21 cellular contexts compared by ENCODE assay signal in the genomic region with DNA sequence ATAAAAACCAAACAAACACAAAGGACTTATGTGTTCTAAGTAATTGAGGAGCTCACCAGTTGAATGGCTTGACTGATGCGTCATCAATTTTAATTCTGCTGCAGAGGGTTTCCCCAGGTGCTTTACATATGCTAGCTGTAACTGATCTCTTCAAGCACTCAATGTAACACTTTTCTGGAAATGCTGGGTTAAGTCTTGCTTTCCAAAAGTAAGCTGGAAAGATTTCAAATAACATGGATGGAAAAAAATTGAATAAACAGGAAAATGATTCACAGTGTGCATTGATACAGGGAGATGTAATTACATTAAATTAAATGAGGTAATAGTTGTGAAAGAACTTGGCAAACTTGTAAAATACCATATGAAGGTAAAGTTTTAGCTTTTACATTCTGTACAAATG.
"Had no signal": no experiment of that assay in that cellular context is flagged by ENCODE, and none has a peak within 500 bp of the region (broad histone marks: within the 10 kb centered on the region; RNA-seq: fewer than 3 reads in every experiment).

No MANE protein-coding gene starts in this region.

- DNase-seq: activated CD4-positive, alpha-beta T cell treated with anti-CD3 and anti-CD28 coated beads, Interleukin-2, amount 50 U/mL, for 48 hours; activated gamma-delta T cell; activated T-cell treated with anti-CD3 and anti-CD28 coated beads, Interleukin-2, amount 50 U/mL, for 4 hours; aorta; effector CD8-positive, alpha-beta T cell; erythroblast; gastrocnemius medialis; heart right ventricle; islet precursor cell; left ventricle myocardium inferior; mesenchymal stem cell; nucleus accumbens; thyroid gland; uterus had no signal

- H3K4me1 Mint-ChIP-seq: stimulated activated effector memory CD8-positive, alpha-beta T cell treated with anti-CD3 and anti-CD28 coated beads, Interleukin-12 subunit alpha, Interleukin-12 subunit beta, amount 100 ng/mL, for 72 hours had no signal

- H3K27me3 Mint-ChIP-seq: natural killer cell treated with Interleukin-12 subunit alpha and Interleukin-12 subunit beta and Interleukin-15 and Interleukin-18, amount 100 ng/mL, for 72 hours had no signal

- H3K27me3 ChIP-seq: gastrocnemius medialis, heart right ventricle, right atrium auricular region, thyroid gland, uterus had no signal

- H3K9me3 Mint-ChIP-seq: activated T-cell treated with anti-CD3 and anti-CD28 coated beads, Interleukin-2, amount 50 U/mL, for 4 hours; natural killer cell treated with Interleukin-12 subunit alpha and Interleukin-12 subunit beta and Interleukin-15 and Interleukin-18, amount 100 ng/mL, for 72 hours; T-helper 2 cell treated with Interferon-gamma antibody and Interleukin-4, amounts not matched to agents 5 μg/mL and 100 μg/mL, for 36 hours had no signal

- H3K36me3 ChIP-seq: gastrocnemius medialis, heart right ventricle, left ventricle myocardium inferior, right atrium auricular region, thyroid gland, uterus had no signal

- H3K27ac Mint-ChIP-seq: activated naive CD8-positive, alpha-beta T cell; natural killer cell treated with Interleukin-12 subunit alpha and Interleukin-12 subunit beta and Interleukin-15 and Interleukin-18, amount 100 ng/mL, for 72 hours; stimulated activated effector memory CD8-positive, alpha-beta T cell treated with anti-CD3 and anti-CD28 coated beads, Interleukin-12 subunit alpha, Interleukin-12 subunit beta, amount 100 ng/mL, for 72 hours; T-helper 2 cell treated with Interferon-gamma antibody and Interleukin-4, amounts not matched to agents 5 μg/mL and 100 μg/mL, for 36 hours had no signal

- H3K4me1 ChIP-seq: gastrocnemius medialis, thyroid gland, uterus had no signal

- H3K9me3 ChIP-seq: gastrocnemius medialis, heart right ventricle, left ventricle myocardium inferior, right atrium auricular region, thyroid gland, uterus had no signal

- H3K36me3 Mint-ChIP-seq: activated naive CD8-positive, alpha-beta T cell; natural killer cell treated with Interleukin-12 subunit alpha and Interleukin-12 subunit beta and Interleukin-15 and Interleukin-18, amount 100 ng/mL, for 72 hours; stimulated activated effector memory CD8-positive, alpha-beta T cell treated with anti-CD3 and anti-CD28 coated beads, Interleukin-12 subunit alpha, Interleukin-12 subunit beta, amount 100 ng/mL, for 72 hours had no signal

- H3K4me3 ChIP-seq: gastrocnemius medialis, heart right ventricle, left ventricle myocardium inferior, right atrium auricular region, smooth muscle cell, thyroid gland, uterus had no signal

- H3K27ac ChIP-seq: gastrocnemius medialis, heart right ventricle, left ventricle myocardium inferior, right atrium auricular region, thyroid gland, uterus had no signal

- H3K4me3 Mint-ChIP-seq: activated naive CD8-positive, alpha-beta T cell; activated T-cell treated with anti-CD3 and anti-CD28 coated beads, Interleukin-2, amount 50 U/mL, for 4 hours; natural killer cell treated with Interleukin-12 subunit alpha and Interleukin-12 subunit beta and Interleukin-15 and Interleukin-18, amount 100 ng/mL, for 72 hours; stimulated activated effector memory CD8-positive, alpha-beta T cell treated with anti-CD3 and anti-CD28 coated beads, Interleukin-12 subunit alpha, Interleukin-12 subunit beta, amount 100 ng/mL, for 72 hours; T-helper 2 cell treated with Interferon-gamma antibody and Interleukin-4, amounts not matched to agents 5 μg/mL and 100 μg/mL, for 36 hours had no signal

- ATAC-seq: activated CD4-positive, CD25-positive, alpha-beta regulatory T cell treated with anti-CD3 and anti-CD28 coated beads, Interleukin-2, amount 50 U/mL, for 24 hours; activated T-cell treated with anti-CD3 and anti-CD28 coated beads, Interleukin-2, amount 50 U/mL, for 4 hours; gastrocnemius medialis; heart right ventricle; natural killer cell treated with Interleukin-12 subunit alpha and Interleukin-12 subunit beta and Interleukin-15 and Interleukin-18, amount 100 ng/mL, for 72 hours; stimulated activated effector memory CD8-positive, alpha-beta T cell treated with anti-CD3 and anti-CD28 coated beads, Interleukin-12 subunit alpha, Interleukin-12 subunit beta, amount 100 ng/mL, for 72 hours had no signal

- H3K4me2 ChIP-seq: smooth muscle cell had no signal
